ENCODE assay signal across 25 cellular contexts in genomic region chr2:226050822-226051221, GRCh38.
A peak's percentile ranks its signal among the peaks of the same experiment; 100 is the strongest.
DNase-seq lines count a peak whose midpoint lies in the region; ATAC-seq, FAIRE-seq and TF ChIP-seq lines count a peak whose summit lies in the region.
"Had no signal": no experiment of that assay in that cellular context is flagged by ENCODE, and none has a peak within 500 bp of the region (broad histone marks: within the 10 kb centered on the region; RNA-seq: fewer than 3 reads in every experiment).

No MANE protein-coding gene starts in this region.

- no peaks in the 10 kb centered on the region for H3K9me2 ChIP-seq in HCT116 (ENCODE audit: insufficient read depth)

- no peaks in the 10 kb centered on the region for H3K9me3 Mint-ChIP-seq in nephron progenitor cell
- H3K9me3 Mint-ChIP-seq: CD4-positive, alpha-beta T cell; GM23338 had no signal

- FAIRE-seq in bronchial epithelial cell (lab: Jason Lieb, UNC): no peak
- FAIRE-seq: GM18507 had no signal

- POLR2A ChIA-PET in HCT116 (lab: Charles Lee): no interaction called here

- H3K79me2 ChIP-seq in HCT116 (ENCODE audit: insufficient read depth, low read length): no peaks in the 10 kb centered on the region; the same call in 1 of the 2 replicates

- H3K9me3 ChIP-seq in HCT116 (ENCODE audit: control insufficient read depth in 1 of 2, insufficient read depth in 1 of 2, low read depth in 1 of 2, low read length in 2 of 2): no peaks in the 10 kb centered on the region
- H3K9me3 ChIP-seq: BLaER1 had no signal

- H3K9ac ChIP-seq in HCT116 (ENCODE audit: low read length): peak overlapping the region; percentile 3; the same call in 1 of the 2 replicates
- H3K9ac ChIP-seq: BLaER1 had no signal

- intact Hi-C loops in HCT116 (cut with micrococcal nuclease): no loop called here

- H3K27me3 Mint-ChIP-seq in nephron progenitor cell (ENCODE audit: low read depth, poor library complexity): no peaks in the 10 kb centered on the region
- H3K27me3 Mint-ChIP-seq: CD4-positive, alpha-beta T cell had no signal

- H3K36me3 Mint-ChIP-seq in nephron progenitor cell (ENCODE audit: low read depth): no peaks in the 10 kb centered on the region

- peaks cover 18% of the 10 kb centered on the region for H3K4me1 Mint-ChIP-seq in nephron progenitor cell

- TF ChIP-seq RAD21 in HCT116 (IDR thresholded peaks at IDR 0.05; ENCODE audit: low read depth): no peak

- no peak for TF ChIP-seq POLR2A in HCT116 (IDR thresholded peaks at IDR 0.05; ENCODE audit: borderline replicate concordance, extremely low read depth, insufficient read depth, insufficient read length)

- H3K27me3 ChIP-seq in HCT116 (ENCODE audit: insufficient read depth, low read length) (no peaks in the 10 kb centered on the region), bronchial epithelial cell (ENCODE audit: control insufficient read depth, insufficient read depth, low read length) (no peaks in the 10 kb centered on the region)
- H3K27me3 ChIP-seq: BLaER1 had no signal

- RAD21 ChIA-PET in HCT116 (lab: Charles Lee; ENCODE audit: low non-redundant PET in 1 of 2, low total read pairs in 2 of 2, uncharacterized antibody in 2 of 2, unreplicated experiment in 2 of 2): no interaction called here

- H3K4me3 ChIP-seq in HCT116 (replicated peaks in 1 of 2; ENCODE audit: low read depth in 1 of 2, low read length in 2 of 2): no peak overlapping the region
- no peak overlapping the region for H3K4me3 ChIP-seq in bronchial epithelial cell (ENCODE audit: low read depth, low read length)
- H3K4me3 ChIP-seq: BLaER1, GM23338, PC-9 had no signal

- H3K4me1 ChIP-seq in HCT116 (ENCODE audit: control insufficient read depth in 1 of 2, insufficient read depth in 2 of 2, low read length in 2 of 2): peaks cover 55 to 71% of the 10 kb centered on the region in 2 experiments
- H3K4me1 ChIP-seq: BLaER1 had no signal

- BruUV-seq in HCT116 (replicated peaks; lab: Mats Ljungman, UMichigan): no TSS peak

- TF ChIP-seq CTCF in HCT116 (IDR thresholded peaks at IDR 0.05 in 2 of 3, conservative IDR thresholded peaks at IDR 0.05 in 1 of 3; ENCODE audit: borderline replicate concordance in 1 of 3, insufficient read depth in 1 of 3, low read depth in 2 of 3, low read length in 2 of 3) (no peak), bronchial epithelial cell (IDR thresholded peaks at IDR 0.05; ENCODE audit: insufficient read depth, low read length, severe bottlenecking) (no peak), nephron progenitor cell (IDR thresholded peaks at IDR 0.05) (no peak)

- peak overlapping the region; percentile 44 for H3K27ac Mint-ChIP-seq in nephron progenitor cell
- H3K27ac Mint-ChIP-seq: CD4-positive, alpha-beta T cell; GM23338 had no signal

- H3K36me3 ChIP-seq in HCT116 (ENCODE audit: control insufficient read depth in 1 of 2, insufficient read depth in 2 of 2, low read length in 2 of 2) (peaks cover 0 to 8% of the 10 kb centered on the region in 2 experiments; a peak in 1 of 4 replicates), bronchial epithelial cell (ENCODE audit: control insufficient read depth, insufficient read depth, low read length) (no peaks in the 10 kb centered on the region)
- H3K36me3 ChIP-seq: BLaER1 had no signal

- peak; percentile 51 for DNase-seq in HCT116 (ENCODE audit: low read depth, low spot score)
- DNase-seq in RPMI7951 (ENCODE audit: low read depth): peak; percentile 25
- DNase-seq in bronchial epithelial cell (ENCODE audit: low read depth): peak; percentile 39
- DNase-seq in nephron progenitor cell: no peak
- no peak for DNase-seq in NCI-H1694 (lab: John Stamatoyannopoulos, UW)
- no peak for DNase-seq in globus pallidus (ENCODE audit: low spot score)
- no peak for DNase-seq in OCI-M2 (lab: John Stamatoyannopoulos, UW; ENCODE audit: unreplicated experiment)
- DNase-seq in stimulated activated naive CD8-positive, alpha-beta T cell treated with anti-CD3 and anti-CD28 coated beads, Interleukin-15, Interleukin-2, amounts not matched to agents 100 U/mL and 50 U/mL, for 24 hours: no peak
- DNase-seq: ACHN; CD4-positive, alpha-beta T cell; COR-L47; DND-41; GDM1; HCEC 1CT; Karpas-422; NCI-H1048; NCI-H1417 treated with DMSO at 0.1 percent for 48 hours; NCI-H187 treated with DMSO at 0.1 percent for 48 hours; NCI-H2107; NCI-H446 treated with DMSO at 0.1 percent for 48 hours; NCI-H526 treated with DMSO at 0.1 percent for 48 hours; PC-9 had no signal

- no peaks in the 10 kb centered on the region for H4K20me1 ChIP-seq in HCT116 (ENCODE audit: insufficient read depth)
- H4K20me1 ChIP-seq: BLaER1 had no signal

- no peak overlapping the region for H3K4me3 Mint-ChIP-seq in nephron progenitor cell
- H3K4me3 Mint-ChIP-seq: CD4-positive, alpha-beta T cell; GM23338 had no signal

- no peak overlapping the region for H2AFZ ChIP-seq in HCT116 (ENCODE audit: low read depth, low read length, poor library complexity, severe bottlenecking)
- H2AFZ ChIP-seq: GM23338, PC-9 had no signal

- peak; percentile 68 for ATAC-seq in HCT116
- no peak for ATAC-seq in stimulated activated naive CD8-positive, alpha-beta T cell treated with anti-CD3 and anti-CD28 coated beads, Interleukin-15, Interleukin-2, amounts not matched to agents 100 U/mL and 50 U/mL, for 24 hours
- ATAC-seq: GM23338 had no signal

- H3K4me2 ChIP-seq in HCT116 (ENCODE audit: low read length): peak overlapping the region; percentile 42
- H3K4me2 ChIP-seq: BLaER1, GM23338, PC-9 had no signal

- CTCF ChIA-PET in HCT116 (lab: Charles Lee): no interaction called here

- H3K27ac ChIP-seq in HCT116 (ENCODE audit: low read depth, low read length): peak overlapping the region; percentile 83
- H3K27ac ChIP-seq: BLaER1, PC-9 had no signal

TF ChIP-seq in HCT116, 20 proteins besides CTCF, POLR2A, EP300 and RAD21 (continues in another document):
- TF ChIP-seq YY1 (IDR thresholded peaks at IDR 0.05; ENCODE audit: extremely low read depth, insufficient replicate concordance, low read depth, low read length): no peak
- peak; percentile 49 for TF ChIP-seq TCF7L2 (IDR thresholded peaks at IDR 0.05; ENCODE audit: borderline replicate concordance, extremely low read depth, insufficient read depth, insufficient read length)
- TF ChIP-seq ELF1 (IDR thresholded peaks at IDR 0.05; ENCODE audit: borderline replicate concordance, low read depth): no peak
- TF ChIP-seq ZBTB33 (IDR thresholded peaks at IDR 0.05; ENCODE audit: extremely low read depth, insufficient replicate concordance, low read length): no peak
- no peak for TF ChIP-seq EZH2phosphoT487 (IDR thresholded peaks at IDR 0.05; ENCODE audit: borderline replicate concordance)
- TF ChIP-seq FOSL1 (IDR thresholded peaks at IDR 0.05; ENCODE audit: low read depth): peak; percentile 69
- TF ChIP-seq ZFX (IDR thresholded peaks at IDR 0.05): no peak
- peak; percentile 22; the same call in 1 of the 2 replicates for TF ChIP-seq MAX (IDR thresholded peaks at IDR 0.05)
- no peak for TF ChIP-seq POLR2AphosphoS5 (IDR thresholded peaks at IDR 0.05; ENCODE audit: low read depth, low read length)
- TF ChIP-seq ZNF274 (IDR thresholded peaks at IDR 0.05; ENCODE audit: low read depth, low read length): no peak
- peak; percentile 78 for TF ChIP-seq JUND (IDR thresholded peaks at IDR 0.05)
- TF ChIP-seq CBX3 (IDR thresholded peaks at IDR 0.05; ENCODE audit: low read depth): peak; percentile 60; the same call in 1 of the 2 replicates
- no peak for TF ChIP-seq SIN3A (IDR thresholded peaks at IDR 0.05; ENCODE audit: low read depth)
- peak; percentile 59 for TF ChIP-seq SP1 (IDR thresholded peaks at IDR 0.05; ENCODE audit: low read depth)
- no peak for TF ChIP-seq SRF (IDR thresholded peaks at IDR 0.05; ENCODE audit: low read depth)
- no peak for TF ChIP-seq EGR1 (IDR thresholded peaks at IDR 0.05; ENCODE audit: low read depth)
- no peak; the same call in 1 of the 2 replicates for TF ChIP-seq CEBPB (IDR thresholded peaks at IDR 0.05; ENCODE audit: low read depth)

Comparison
In these comparisons a context has a peak if more than half of its experiments do, and no peak if none do; other contexts are left out.
1. DNase-seq: peak in HCT116 (single experiment), RPMI7951 (single experiment) and bronchial epithelial cell (single experiment); none in nephron progenitor cell (single experiment), NCI-H1694 (single experiment), globus pallidus (single experiment), OCI-M2 (single experiment) and stimulated activated naive CD8-positive, alpha-beta T cell treated with anti-CD3 and anti-CD28 coated beads, Interleukin-15, Interleukin-2, amounts not matched to agents 100 U/mL and 50 U/mL, for 24 hours (single experiment).